Comparison of ENCODE assay signal across 9 cellular contexts in the genomic region with DNA sequence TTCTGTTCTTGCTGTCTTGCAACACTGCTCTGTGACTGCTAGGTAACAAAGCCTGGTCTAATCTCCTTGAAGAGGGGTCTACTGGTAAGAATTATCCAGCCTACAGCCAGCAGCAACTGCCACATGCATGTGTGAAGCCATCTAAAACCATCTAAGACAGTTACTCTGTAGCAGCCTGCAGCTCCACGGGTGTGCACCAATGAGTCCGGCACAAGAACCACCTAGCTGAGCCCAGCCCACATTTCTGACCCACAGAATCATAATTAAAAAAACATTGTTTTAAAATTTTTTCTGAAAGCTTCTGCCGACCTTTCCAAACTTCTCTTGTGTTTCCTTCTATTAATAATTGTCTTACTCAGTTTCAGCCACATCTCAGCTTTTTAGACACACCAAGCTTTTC.
"Had no signal": no experiment of that assay in that cellular context is flagged by ENCODE, and none has a peak within 500 bp of the region (broad histone marks: within the 10 kb centered on the region; RNA-seq: fewer than 3 reads in every experiment).

No MANE protein-coding gene starts in this region.

- H3K36me3 ChIP-seq: HAP-1 had no signal

- H3K9me3 Mint-ChIP-seq: HFFc6 had no signal

- H3K4me1 ChIP-seq: HAP-1 had no signal

- H3K4me3 Mint-ChIP-seq: HFFc6 had no signal

- H3K27ac ChIP-seq: GM23248 had no signal

- H3K27ac Mint-ChIP-seq: HFFc6 had no signal

- H3K9ac ChIP-seq: GM23248 had no signal

- DNase-seq: GM23248, GOT3, H7, HCEC 1CT, HFFc6 had no signal

- ATAC-seq: HCT116 had no signal

- FAIRE-seq: H1, H54 had no signal

- H2AFZ ChIP-seq: GM23248 had no signal

- H3K4me3 ChIP-seq: GM23248, HAP-1 had no signal
